ENCODE assay signal across 1 cellular context in the genomic region with DNA sequence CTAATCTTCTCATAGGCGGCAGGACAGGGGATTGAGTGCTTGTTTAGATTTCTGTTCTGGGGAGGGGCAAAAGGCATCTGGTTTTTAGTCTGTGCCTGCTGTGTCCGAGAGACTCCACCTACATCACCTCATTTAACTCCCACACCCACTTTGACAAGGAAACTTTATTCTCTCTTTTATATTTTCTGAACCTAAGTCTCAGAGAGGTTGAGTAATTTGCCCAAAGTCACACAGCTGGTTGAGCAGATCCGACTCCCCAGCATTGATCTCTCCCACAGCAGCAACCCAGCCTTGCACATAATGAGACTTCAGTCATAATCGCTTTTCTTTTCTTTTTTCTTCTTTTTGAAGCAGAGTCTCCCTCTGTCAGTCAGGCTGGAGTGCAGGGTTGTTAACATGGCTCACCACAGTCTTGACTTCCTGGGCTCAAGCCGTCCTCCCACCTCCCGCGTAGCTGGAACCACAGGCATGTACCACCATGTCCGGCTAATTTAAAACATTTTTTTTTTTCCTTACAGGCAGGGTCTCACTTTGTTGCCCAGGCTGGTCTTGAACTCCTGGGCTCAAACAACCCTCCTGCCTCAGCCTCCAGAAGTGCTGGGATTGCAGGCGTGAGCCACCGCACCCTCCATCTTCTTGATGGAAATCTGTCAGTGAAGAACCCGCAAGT.
TF ChIP-seq lines count a peak whose summit lies in the region.

No MANE protein-coding gene starts in this region.

TF ChIP-seq in A549, 52 proteins besides CTCF, POLR2A, EP300 and RAD21 (continued from another document):
- TF ChIP-seq, protein P1, sequence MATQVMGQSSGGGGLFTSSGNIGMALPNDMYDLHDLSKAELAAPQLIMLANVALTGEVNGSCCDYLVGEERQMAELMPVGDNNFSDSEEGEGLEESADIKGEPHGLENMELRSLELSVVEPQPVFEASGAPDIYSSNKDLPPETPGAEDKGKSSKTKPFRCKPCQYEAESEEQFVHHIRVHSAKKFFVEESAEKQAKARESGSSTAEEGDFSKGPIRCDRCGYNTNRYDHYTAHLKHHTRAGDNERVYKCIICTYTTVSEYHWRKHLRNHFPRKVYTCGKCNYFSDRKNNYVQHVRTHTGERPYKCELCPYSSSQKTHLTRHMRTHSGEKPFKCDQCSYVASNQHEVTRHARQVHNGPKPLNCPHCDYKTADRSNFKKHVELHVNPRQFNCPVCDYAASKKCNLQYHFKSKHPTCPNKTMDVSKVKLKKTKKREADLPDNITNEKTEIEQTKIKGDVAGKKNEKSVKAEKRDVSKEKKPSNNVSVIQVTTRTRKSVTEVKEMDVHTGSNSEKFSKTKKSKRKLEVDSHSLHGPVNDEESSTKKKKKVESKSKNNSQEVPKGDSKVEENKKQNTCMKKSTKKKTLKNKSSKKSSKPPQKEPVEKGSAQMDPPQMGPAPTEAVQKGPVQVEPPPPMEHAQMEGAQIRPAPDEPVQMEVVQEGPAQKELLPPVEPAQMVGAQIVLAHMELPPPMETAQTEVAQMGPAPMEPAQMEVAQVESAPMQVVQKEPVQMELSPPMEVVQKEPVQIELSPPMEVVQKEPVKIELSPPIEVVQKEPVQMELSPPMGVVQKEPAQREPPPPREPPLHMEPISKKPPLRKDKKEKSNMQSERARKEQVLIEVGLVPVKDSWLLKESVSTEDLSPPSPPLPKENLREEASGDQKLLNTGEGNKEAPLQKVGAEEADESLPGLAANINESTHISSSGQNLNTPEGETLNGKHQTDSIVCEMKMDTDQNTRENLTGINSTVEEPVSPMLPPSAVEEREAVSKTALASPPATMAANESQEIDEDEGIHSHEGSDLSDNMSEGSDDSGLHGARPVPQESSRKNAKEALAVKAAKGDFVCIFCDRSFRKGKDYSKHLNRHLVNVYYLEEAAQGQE (IDR thresholded peaks at IDR 0.05): no peak
- no peak for TF ChIP-seq HOXB13 (CRISPR knock-in tag; IDR thresholded peaks at IDR 0.05; ENCODE audit: low read depth)
- no peak for TF ChIP-seq KDM5A (IDR thresholded peaks at IDR 0.05)
- no peak for TF ChIP-seq FOXS1 (CRISPR knock-in tag; IDR thresholded peaks at IDR 0.05)
- no peak for TF ChIP-seq NR3C1 (IDR thresholded peaks at IDR 0.05)
- TF ChIP-seq SREBF2 (IDR thresholded peaks at IDR 0.05): no peak
- no peak for TF ChIP-seq FOSL2 (IDR thresholded peaks at IDR 0.05)
- TF ChIP-seq FOSL2 (CRISPR knock-in tag; IDR thresholded peaks at IDR 0.05): no peak
- TF ChIP-seq CBX2 (IDR thresholded peaks at IDR 0.05; ENCODE audit: borderline replicate concordance, low read depth): no peak
- no peak for TF ChIP-seq RNF2 (IDR thresholded peaks at IDR 0.05; ENCODE audit: borderline replicate concordance, low read depth)
TF ChIP-seq in A549: peak in this region for 0.
